ENCODE assay signal across 7 cellular contexts in genomic region chrX:17718649-17719165, GRCh38.
"Had no signal": no experiment of that assay in that cellular context is flagged by ENCODE, and none has a peak within 500 bp of the region (broad histone marks: within the 10 kb centered on the region; RNA-seq: fewer than 3 reads in every experiment).

No MANE protein-coding gene starts in this region.

- FAIRE-seq: HTR-8/SVneo had no signal

- H3K9me3 Mint-ChIP-seq: IgD-negative memory B cell had no signal

- ATAC-seq: HCT116 had no signal

- H3K36me3 ChIP-seq: HAP-1 had no signal

- H3K9me3 ChIP-seq: HAP-1 had no signal

- H3K4me3 ChIP-seq: GM23248, HAP-1 had no signal

- H3K27ac Mint-ChIP-seq: IgD-negative memory B cell had no signal

- H3K4me1 Mint-ChIP-seq: IgD-negative memory B cell had no signal

- DNase-seq: GM23248, GOT3, H7 had no signal

- H2AFZ ChIP-seq: GM23248 had no signal

- H3K27ac ChIP-seq: GM23248 had no signal

- H3K36me3 Mint-ChIP-seq: IgD-negative memory B cell had no signal

- H3K9ac ChIP-seq: GM23248 had no signal
